8 cellular contexts compared by ENCODE assay signal in genomic region chr7:64793106-64793755, GRCh38. TPM values are rescaled to one million over a fixed set of nuclear protein-coding genes. Genes with fewer than 3 reads are reported as not detected.
DNase-seq lines count a peak whose midpoint lies in the region; ATAC-seq, FAIRE-seq and TF ChIP-seq lines count a peak whose summit lies in the region.
"Had no signal": no experiment of that assay in that cellular context is flagged by ENCODE, and none has a peak within 500 bp of the region (broad histone marks: within the 10 kb centered on the region; RNA-seq: fewer than 3 reads in every experiment).

No MANE protein-coding gene starts in this region.

- no peaks in the 10 kb centered on the region for H3K27me3 Mint-ChIP-seq in Caco-2 (ENCODE audit: insufficient read depth, unreplicated experiment)
- no peaks in the 10 kb centered on the region for H3K27me3 Mint-ChIP-seq in activated naive CD8-positive, alpha-beta T cell treated with anti-CD3 and anti-CD28 coated beads, Interleukin-2, amount 10 ng/mL, durations not matched to agents 7 days and 5 days

- H3K9ac ChIP-seq in KMS-11 (no peak overlapping the region), neural cell (ENCODE audit: low read length) (peak overlapping the region; percentile 92)

- no peak overlapping the region for H3K27ac Mint-ChIP-seq in Caco-2 (ENCODE audit: unreplicated experiment)
- H3K27ac Mint-ChIP-seq in activated naive CD8-positive, alpha-beta T cell treated with anti-CD3 and anti-CD28 coated beads, Interleukin-2, amount 10 ng/mL, durations not matched to agents 7 days and 5 days: no peak overlapping the region

- peak overlapping the region; percentile 96 for H3K4me3 Mint-ChIP-seq in Caco-2 (ENCODE audit: unreplicated experiment)
- H3K4me3 Mint-ChIP-seq in activated naive CD8-positive, alpha-beta T cell treated with anti-CD3 and anti-CD28 coated beads, Interleukin-2, amount 10 ng/mL, durations not matched to agents 7 days and 5 days: peak overlapping the region; percentile 57

- H4K20me1 ChIP-seq in KMS-11 (ENCODE audit: insufficient read depth): no peaks in the 10 kb centered on the region
- no peaks in the 10 kb centered on the region for H4K20me1 ChIP-seq in neural cell (ENCODE audit: insufficient read depth)

- H3K9me3 Mint-ChIP-seq in Caco-2 (ENCODE audit: unreplicated experiment): peaks cover 7% of the 10 kb centered on the region
- H3K9me3 Mint-ChIP-seq in activated naive CD8-positive, alpha-beta T cell treated with anti-CD3 and anti-CD28 coated beads, Interleukin-2, amount 10 ng/mL, durations not matched to agents 7 days and 5 days: peaks cover 1% of the 10 kb centered on the region

- H3K36me3 ChIP-seq in Caco-2 (ENCODE audit: control insufficient read depth, insufficient read depth, low read length) (no peaks in the 10 kb centered on the region), KMS-11 (ENCODE audit: insufficient read depth) (0 out of 2 replicates have a peak, but pooled peaks cover 4% of the 10 kb centered on the region), neural cell (ENCODE audit: insufficient read depth, low read length) (no peaks in the 10 kb centered on the region)

- DNase-seq in Caco-2 (no peak), NOMO-1 treated with dmso at 0.1 percent for 144 hours (lab: John Stamatoyannopoulos, UW; ENCODE audit: unreplicated experiment) (no peak), GM12891 (ENCODE audit: insufficient read length, low spot score) (no peak)
- no peak for DNase-seq in activated naive CD8-positive, alpha-beta T cell treated with anti-CD3 and anti-CD28 coated beads, Interleukin-2, amount 10 ng/mL, durations not matched to agents 7 days and 5 days
- DNase-seq: activated CD4-positive, alpha-beta T cell treated with anti-CD3 and anti-CD28 coated beads for 48 hours had no signal

- peaks cover 25% of the 10 kb centered on the region for H3K36me3 Mint-ChIP-seq in Caco-2 (ENCODE audit: insufficient read depth, unreplicated experiment)
- peaks cover 20% of the 10 kb centered on the region for H3K36me3 Mint-ChIP-seq in activated naive CD8-positive, alpha-beta T cell treated with anti-CD3 and anti-CD28 coated beads, Interleukin-2, amount 10 ng/mL, durations not matched to agents 7 days and 5 days

- intact Hi-C loops in Caco-2 (cut with micrococcal nuclease; ENCODE audit: unreplicated experiment): loop anchor here (10.0 kb wide), 1 partner anchor 128 kb away; the partner anchor contains the start of gene ZNF107

- H3K27me3 ChIP-seq in Caco-2 (replicated peaks; ENCODE audit: control insufficient read depth, insufficient read depth, low read length) (no peaks in the 10 kb centered on the region), KMS-11 (ENCODE audit: insufficient read depth, low read depth) (no peaks in the 10 kb centered on the region), neural cell (ENCODE audit: insufficient read depth, low read depth, low read length) (no peaks in the 10 kb centered on the region)

- H3K79me2 ChIP-seq in KMS-11 (ENCODE audit: insufficient read depth, low read depth) (peaks cover 26% of the 10 kb centered on the region; the same call in 1 of the 2 replicates), neural cell (replicated peaks; ENCODE audit: insufficient read depth, low read length) (peaks cover 35% of the 10 kb centered on the region)

- no peaks in the 10 kb centered on the region for H3K4me1 Mint-ChIP-seq in Caco-2 (ENCODE audit: low read depth, unreplicated experiment)
- peaks cover 12% of the 10 kb centered on the region for H3K4me1 Mint-ChIP-seq in activated naive CD8-positive, alpha-beta T cell treated with anti-CD3 and anti-CD28 coated beads, Interleukin-2, amount 10 ng/mL, durations not matched to agents 7 days and 5 days

- peak overlapping the region; percentile 93 for H2AFZ ChIP-seq in KMS-11 (ENCODE audit: low read depth)
- peak overlapping the region; percentile 70 for H2AFZ ChIP-seq in neural cell (ENCODE audit: low read depth, low read length)

- no peak for TF ChIP-seq CTCF in Caco-2 (IDR thresholded peaks at IDR 0.05; ENCODE audit: insufficient read depth in 1 of 2, low read depth in 1 of 2, low read length in 1 of 2, severe bottlenecking in 1 of 2, unreplicated experiment in 1 of 2)
- no peak for TF ChIP-seq CTCF in KMS-11 (conservative IDR thresholded peaks at IDR 0.05; ENCODE audit: low read depth, low read length)
- TF ChIP-seq CTCF in neural cell (IDR thresholded peaks at IDR 0.05; ENCODE audit: poor library complexity, severe bottlenecking): no peak

- TF ChIP-seq POLR2A in GM12891 (IDR thresholded peaks at IDR 0.05; ENCODE audit: low read depth, low read length): no peak

- no peak for TF ChIP-seq RAD21 in neural cell (conservative IDR thresholded peaks at IDR 0.05)

- H3K27ac ChIP-seq in KMS-11: no peak overlapping the region
- peak overlapping the region; percentile 96 for H3K27ac ChIP-seq in neural cell (ENCODE audit: low read length)

- no TSS peak for BruUV-seq in Caco-2 (replicated peaks; lab: Mats Ljungman, UMichigan)

- H3K4me3 ChIP-seq in Caco-2 (ENCODE audit: low read depth, low read length) (no peak overlapping the region), KMS-11 (IDR thresholded peaks at IDR 0.05; ENCODE audit: insufficient read depth, low read depth, low read length) (no peak overlapping the region), neural cell (ENCODE audit: low read length) (no peak overlapping the region)

- no peak for TF ChIP-seq EP300 in neural cell (conservative IDR thresholded peaks at IDR 0.05; ENCODE audit: poor library complexity, severe bottlenecking)

- FAIRE-seq in GM12891 (lab: Jason Lieb, UNC): no peak

- H3F3A ChIP-seq in neural cell (ENCODE audit: insufficient read depth, low read length, poor library complexity, severe bottlenecking): no peaks in the 10 kb centered on the region

- H3K9me3 ChIP-seq in Caco-2: no peaks in the 10 kb centered on the region
- no peaks in the 10 kb centered on the region for H3K9me3 ChIP-seq in neural cell (ENCODE audit: low read length)

- ATAC-seq in activated naive CD8-positive, alpha-beta T cell treated with anti-CD3 and anti-CD28 coated beads, Interleukin-2, amount 10 ng/mL, durations not matched to agents 7 days and 5 days (ENCODE audit: low read depth): no peak
- no peak for ATAC-seq in HG03175 (IDR thresholded peaks at IDR 0.05; ENCODE audit: unreplicated experiment)

- H3K9me2 ChIP-seq in neural cell (ENCODE audit: insufficient read depth, low read length): no peaks in the 10 kb centered on the region

- CTCF ChIA-PET in Caco-2 (lab: Charles Lee): no interaction called here

- no peak overlapping the region for H3K4me2 ChIP-seq in KMS-11
- no peak overlapping the region for H3K4me2 ChIP-seq in neural cell (ENCODE audit: low read length)

- H3K4me1 ChIP-seq in Caco-2: 0 out of 2 replicates have a peak, but pooled peaks cover 4% of the 10 kb centered on the region
- peaks cover 10% of the 10 kb centered on the region for H3K4me1 ChIP-seq in KMS-11 (ENCODE audit: low read depth, poor library complexity, severe bottlenecking)

- POLR2A ChIA-PET in Caco-2 (lab: Charles Lee): no interaction called here
- POLR2A ChIA-PET in activated naive CD8-positive, alpha-beta T cell treated with anti-CD3 and anti-CD28 coated beads, Interleukin-2, amount 10 ng/mL, durations not matched to agents 7 days and 5 days (lab: Charles Lee): interaction anchor here (0.9 to 2.2 kb wide), 6 partner anchors 95 to 581 kb away, joined by 4 to 25 read pairs (median 12); partner anchors contain the start of genes ERV3-1, ZNF273, ZNF680 and ZNF736

TF ChIP-seq in neural cell, 6 proteins besides CTCF, POLR2A, EP300 and RAD21 (continues in another document):
- TF ChIP-seq POLR2AphosphoS5 (IDR thresholded peaks at IDR 0.05) (no peak), TAF1 (IDR thresholded peaks at IDR 0.05; ENCODE audit: low read depth) (no peak), EZH2 (IDR thresholded peaks at IDR 0.05; ENCODE audit: borderline replicate concordance, insufficient read depth, low read length, poor library complexity, severe bottlenecking) (no peak), SMC3 (conservative IDR thresholded peaks at IDR 0.05; ENCODE audit: poor library complexity) (no peak), MXI1 (conservative IDR thresholded peaks at IDR 0.05; ENCODE audit: poor library complexity, severe bottlenecking) (no peak)

TF ChIP-seq in GM12891, 5 proteins besides CTCF, POLR2A, EP300 and RAD21:
- TF ChIP-seq POU2F2 (IDR thresholded peaks at IDR 0.05; ENCODE audit: low read depth, low read length): no peak
- TF ChIP-seq SPI1 (IDR thresholded peaks at IDR 0.05; ENCODE audit: low read depth, low read length): no peak
- no peak for TF ChIP-seq PAX5 (IDR thresholded peaks at IDR 0.05; ENCODE audit: insufficient read depth, low read length, severe bottlenecking)
- no peak for TF ChIP-seq TAF1 (IDR thresholded peaks at IDR 0.05; ENCODE audit: low read depth, low read length)
- no peak for TF ChIP-seq POLR2AphosphoS5 (IDR thresholded peaks at IDR 0.05; ENCODE audit: low read depth, low read length)
TF ChIP-seq in GM12891: peak in this region for 0.

RNA-seq across cellular contexts. Expression of gene ZNF138, which starts 1.0 kb away (rescaled TPM):
- total RNA-seq in Caco-2 (2022): 10.2 and 12.5 TPM in 2 replicates
- 10 to 100 TPM; 12.5 to 14.0 TPM for total RNA-seq in activated naive CD8-positive, alpha-beta T cell treated with anti-CD3 and anti-CD28 coated beads, Interleukin-2, amount 10 ng/mL, durations not matched to agents 7 days and 5 days
- polyA plus RNA-seq in neural cell: 40.2 and 50.4 TPM in 2 replicates
- 144 and 184 TPM in 2 replicates for polyA minus RNA-seq in neural cell
- polyA plus RNA-seq in GM12891 (2012; ENCODE audit: low read depth, missing spikeins): 6.3 TPM
